9 cellular contexts compared by ENCODE assay signal in genomic region chr17:16477255-16477654, GRCh38. TPM values are rescaled to one million over a fixed set of nuclear protein-coding genes. Genes with fewer than 3 reads are reported as not detected.
DNase-seq lines count a peak whose midpoint lies in the region; ATAC-seq and TF ChIP-seq lines count a peak whose summit lies in the region.
"Had no signal": no experiment of that assay in that cellular context is flagged by ENCODE, and none has a peak within 500 bp of the region (broad histone marks: within the 10 kb centered on the region; RNA-seq: fewer than 3 reads in every experiment).

No MANE protein-coding gene starts in this region.

- in situ Hi-C loops in mammary epithelial cell (cut with MboI; ENCODE audit: low sequenced_read_pairs in 2 of 2), result no loop called here

- no peaks in the 10 kb centered on the region for H3K36me3 ChIP-seq in mammary epithelial cell (ENCODE audit: insufficient read depth, low read length)
- H3K36me3 ChIP-seq in thyroid gland, result no peaks in the 10 kb centered on the region

- ATAC-seq in left lobe of liver (peak; percentile 19), GM21390 (IDR thresholded peaks at IDR 0.05; ENCODE audit: unreplicated experiment) (no peak), HG03097 (IDR thresholded peaks at IDR 0.05; ENCODE audit: low FRiP score, unreplicated experiment) (no peak)

- dilution Hi-C loops in mammary epithelial cell (cut with HindIII; ENCODE audit: low sequenced_read_pairs), result loop anchor here (5.0 kb wide), 2 partner anchors 40 to 95 kb away; no protein-coding TSS in a partner anchor

- no peak overlapping the region for H3K4me2 ChIP-seq in mammary epithelial cell (ENCODE audit: insufficient read depth, low read depth, low read length)

- no peak overlapping the region for H2AFZ ChIP-seq in mammary epithelial cell (ENCODE audit: low read depth, low read length)

- H3K9me3 ChIP-seq in mammary epithelial cell (replicated peaks; ENCODE audit: insufficient read depth, low read length), result no peaks in the 10 kb centered on the region
- H3K9me3 ChIP-seq in thyroid gland, result no peaks in the 10 kb centered on the region

- H3K4me1 ChIP-seq in mammary epithelial cell (ENCODE audit: insufficient read depth, low read length) (no peaks in the 10 kb centered on the region), thyroid gland (peaks cover 7 to 23% of the 10 kb centered on the region in 2 donors)

- BruUV-seq in mammary epithelial cell (replicated peaks; lab: Mats Ljungman, UMichigan), result no TSS peak

- H3K9ac ChIP-seq in mammary epithelial cell (ENCODE audit: insufficient read depth, low read length), result no peak overlapping the region

- TF ChIP-seq POLR2A in thyroid gland (IDR thresholded peaks at IDR 0.05), result no peak

- no peak overlapping the region for H3K27ac ChIP-seq in mammary epithelial cell (ENCODE audit: insufficient read depth, low read depth, low read length)
- peak overlapping the region; percentile 32 to 46 (median 38) for H3K27ac ChIP-seq in thyroid gland

- intact Hi-C loops in mammary epithelial cell (cut with micrococcal nuclease), result no loop called here
- intact Hi-C loops in thyroid gland (cut with DNase I), result no loop called here

- H3K79me2 ChIP-seq in mammary epithelial cell (ENCODE audit: insufficient read depth, low read length), result no peaks in the 10 kb centered on the region

- no peak overlapping the region for H3K4me3 ChIP-seq in mammary epithelial cell (replicated peaks in 1 of 3; ENCODE audit: insufficient read depth in 1 of 3, low read depth in 2 of 3, low read length in 3 of 3)
- H3K4me3 ChIP-seq in thyroid gland (replicated peaks in 1 of 3), result no peak overlapping the region

- 85% methylated on average over 3 of the region's 5 CpGs for WGBS in mammary epithelial cell (ENCODE audit: low coverage, missing lambda C conversion rate)
- WGBS in thyroid gland, 2 donors, result 34 to 48% methylated on average over 3 to 5 of the region's 5 CpGs

- H3K27me3 ChIP-seq in mammary epithelial cell (ENCODE audit: insufficient read depth, low read length), result peaks cover 2% of the 10 kb centered on the region
- H3K27me3 ChIP-seq in thyroid gland, result no peaks in the 10 kb centered on the region

- no peaks in the 10 kb centered on the region for H4K20me1 ChIP-seq in mammary epithelial cell (ENCODE audit: insufficient read depth, low read length)

- TF ChIP-seq CTCF in mammary epithelial cell (conservative IDR thresholded peaks at IDR 0.05 in 1 of 2, IDR thresholded peaks at IDR 0.05 in 1 of 2; ENCODE audit: extremely low read depth in 1 of 2, insufficient read depth in 1 of 2, low read depth in 1 of 2, low read length in 2 of 2) (no peak), thyroid gland (IDR thresholded peaks at IDR 0.05) (no peak)

- CTCF ChIA-PET in mammary epithelial cell (lab: Charles Lee; ENCODE audit: low non-redundant PET), result no interaction called here

- DNase-seq in HT1080 (ENCODE audit: low read depth) (peak; percentile 83), mammary epithelial cell (peak; percentile 35), left lobe of liver (ENCODE audit: low spot score) (no peak), thyroid gland (peak; percentile 57 to 68), cerebellar cortex (ENCODE audit: low spot score) (no peak), NCI-H69 (lab: John Stamatoyannopoulos, UW) (no peak)
- DNase-seq: activated CD8-positive, alpha-beta memory T cell treated with anti-CD3 and anti-CD28 coated beads, Interleukin-2, amount 50 U/mL, for 4 hours had no signal

RNA-seq across cellular contexts. Expression of gene LRRC75A, which starts 14.7 kb away (rescaled TPM):
- total RNA-seq in HT1080 (2014; rRNA removed; shearing (Covaris generic)), result not detected in 2 replicates
- polyA plus RNA-seq in HT1080 (2015; cell fraction: cytosol; rRNA removed), result 0.22 and 0.25 TPM in 2 replicates
- polyA plus RNA-seq in HT1080 (2015; cell fraction: nucleus; rRNA removed), result 0.06 and 0.23 TPM in 2 replicates
- total RNA-seq in mammary epithelial cell (under 1 TPM; under 0.01 to 0.16 TPM), left lobe of liver (0.13 TPM), thyroid gland (10 to 100 TPM in 1 of 4 donors, 1 to 10 TPM in 3; 4.0 to 16.7 (median 7.8) TPM)
- 0.02 TPM for polyA plus RNA-seq in mammary epithelial cell
- polyA minus RNA-seq in mammary epithelial cell, result not detected

Comparison
In these comparisons a context has a peak if more than half of its experiments do, and no peak if none do; other contexts are left out.
1. DNase-seq: peak in HT1080 (single experiment), mammary epithelial cell (single experiment) and thyroid gland (2 of 2); none in left lobe of liver (single experiment), cerebellar cortex (single experiment) and NCI-H69 (single experiment).